ENCODE assay signal across 1 cellular context in genomic region chr3:186754006-186754405, GRCh38.
TF ChIP-seq lines count a peak whose summit lies in the region.

No MANE protein-coding gene starts in this region.

TF ChIP-seq in IMR-90, 13 proteins besides CTCF, POLR2A, EP300 and RAD21:
- TF ChIP-seq ELK1 (IDR thresholded peaks at IDR 0.05; ENCODE audit: borderline replicate concordance, low read depth, low read length) = no peak
- TF ChIP-seq RCOR1 (IDR thresholded peaks at IDR 0.05; ENCODE audit: insufficient replicate concordance, low read length) = no peak
- no peak for TF ChIP-seq RFX5 (IDR thresholded peaks at IDR 0.05; ENCODE audit: low read depth, low read length)
- TF ChIP-seq NFE2L2 (IDR thresholded peaks at IDR 0.05; ENCODE audit: low read depth, low read length) = no peak
- no peak for TF ChIP-seq CHD1 (IDR thresholded peaks at IDR 0.05; ENCODE audit: low read depth, low read length)
- no peak for TF ChIP-seq MAFK (IDR thresholded peaks at IDR 0.05; ENCODE audit: low read depth, low read length)
- TF ChIP-seq CEBPB (IDR thresholded peaks at IDR 0.05; ENCODE audit: low read depth, low read length) = no peak
TF ChIP-seq in IMR-90: peak in this region for 0.
